34 cellular contexts compared by ENCODE assay signal in genomic region chr4:68883870-68884269, GRCh38.
"Had no signal": no experiment of that assay in that cellular context is flagged by ENCODE, and none has a peak within 500 bp of the region (broad histone marks: within the 10 kb centered on the region; RNA-seq: fewer than 3 reads in every experiment).

No MANE protein-coding gene starts in this region.

- DNase-seq: activated B cell treated with CpG ODN at 0.5 μM for 24 hours; activated CD4-positive, alpha-beta memory T cell treated with anti-CD3 and anti-CD28 coated beads for 36 hours; activated CD4-positive, alpha-beta T cell treated with anti-CD3 and anti-CD28 coated beads, Interleukin-2, amount 10 ng/mL, durations not matched to agents 24 days and 14 days; activated CD8-positive, alpha-beta memory T cell treated with anti-CD3 and anti-CD28 coated beads, Interleukin-2, amount 10 ng/mL, durations not matched to agents 7 days and 5 days; activated CD8-positive, alpha-beta memory T cell treated with anti-CD3 and anti-CD28 coated beads, Interleukin-2, amount 50 U/mL, for 4 hours; activated CD8-positive, alpha-beta T cell treated with anti-CD3 and anti-CD28 coated beads, Interleukin-2, amount 10 ng/mL, durations not matched to agents 7 days and 5 days; activated effector memory CD4-positive, alpha-beta T cell treated with anti-CD3 and anti-CD28 coated beads, Interleukin-2, amount 50 U/mL, for 16 hours; activated naive CD4-positive, alpha-beta T cell treated with anti-CD3 and anti-CD28 coated beads, Interleukin-2, amount 10 ng/mL, durations not matched to agents 7 days and 5 days; activated naive CD8-positive, alpha-beta T cell treated with anti-CD3 and anti-CD28 coated beads, Interleukin-2, amount 10 ng/mL, durations not matched to agents 7 days and 5 days; activated T-cell treated with anti-CD3 and anti-CD28 coated beads, Interleukin-2, amount 50 U/mL, for 1 hour; activated T-cell treated with anti-CD3 and anti-CD28 coated beads, Interleukin-2, amount 50 U/mL, for 48 hours; amniotic stem cell; anterior cingulate cortex; brain microvascular endothelial cell; caudate nucleus; cortex of kidney; dermis blood vessel endothelial cell; effector CD4-positive, alpha-beta T cell; effector memory CD8-positive, alpha-beta T cell; esophagus squamous epithelium; foreskin melanocyte; heart right ventricle; T-helper 1 cell; T-helper 17 cell; T1000; WERI-Rb-1 had no signal

- H3K27ac ChIP-seq: brain microvascular endothelial cell, esophagus squamous epithelium, gastroesophageal sphincter, heart right ventricle, WERI-Rb-1 had no signal

- H3K9me3 ChIP-seq: esophagus squamous epithelium, gastroesophageal sphincter, heart right ventricle had no signal

- ATAC-seq: activated CD4-positive, CD25-positive, alpha-beta regulatory T cell treated with anti-CD3 and anti-CD28 coated beads, Interleukin-2, amount 50 U/mL, for 24 hours; activated CD8-positive, alpha-beta memory T cell treated with anti-CD3 and anti-CD28 coated beads, Interleukin-2, amount 10 ng/mL, durations not matched to agents 7 days and 5 days; activated CD8-positive, alpha-beta T cell treated with anti-CD3 and anti-CD28 coated beads, Interleukin-2, amount 10 ng/mL, durations not matched to agents 7 days and 5 days; activated naive CD4-positive, alpha-beta T cell treated with anti-CD3 and anti-CD28 coated beads, Interleukin-2, amount 50 U/mL, for 72 hours; effector memory CD8-positive, alpha-beta T cell; gastroesophageal sphincter; heart right ventricle; T-helper 17 cell had no signal

- H3K4me3 ChIP-seq: esophagus squamous epithelium, gastroesophageal sphincter, heart right ventricle had no signal

- H3K9me3 Mint-ChIP-seq: activated B cell treated with CpG ODN at 0.5 μM for 24 hours; activated CD4-positive, alpha-beta memory T cell treated with anti-CD3 and anti-CD28 coated beads for 36 hours; activated CD4-positive, alpha-beta T cell treated with anti-CD3 and anti-CD28 coated beads, Interleukin-2, amount 10 ng/mL, durations not matched to agents 24 days and 14 days; activated naive CD4-positive, alpha-beta T cell treated with anti-CD3 and anti-CD28 coated beads, Interleukin-2, amount 10 ng/mL, durations not matched to agents 7 days and 5 days; activated naive CD4-positive, alpha-beta T cell treated with anti-CD3 and anti-CD28 coated beads, Interleukin-2, amount 50 U/mL, for 72 hours; activated naive CD8-positive, alpha-beta T cell treated with anti-CD3 and anti-CD28 coated beads, Interleukin-2, amount 10 ng/mL, durations not matched to agents 7 days and 5 days; activated T-helper 1 cell treated with anti-CD3 and anti-CD28 coated beads, Interleukin-12 subunit alpha, Interleukin-12 subunit beta, Interleukin-2, Interleukin-4 antibody, amounts not matched to agents 30 ng/mL and 10 ng/mL and 1 ng/mL, durations not matched to agents 14 hours and 24 hours and 36 hours; activated T-helper 2 cell treated with anti-CD3 and anti-CD28 coated beads, Interferon-gamma antibody, Interleukin-2, Interleukin-4, amounts not matched to agents 10 μg/mL and 5 μg/mL and 100 μg/mL, durations not matched to agents 14 hours and 24 hours and 36 hours; effector memory CD8-positive, alpha-beta T cell; T-helper 2 cell treated with Interferon-gamma antibody and Interleukin-4, amounts not matched to agents 5 μg/mL and 100 μg/mL, for 36 hours had no signal

- H3K36me3 ChIP-seq: brain microvascular endothelial cell, esophagus squamous epithelium, gastroesophageal sphincter, heart right ventricle, WERI-Rb-1 had no signal

- H3K4me1 Mint-ChIP-seq: activated B cell treated with CpG ODN at 0.5 μM for 24 hours; activated CD4-positive, alpha-beta T cell treated with anti-CD3 and anti-CD28 coated beads, Interleukin-2, amount 10 ng/mL, durations not matched to agents 24 days and 14 days; activated CD8-positive, alpha-beta memory T cell treated with anti-CD3 and anti-CD28 coated beads, Interleukin-2, amount 10 ng/mL, durations not matched to agents 7 days and 5 days; activated naive CD4-positive, alpha-beta T cell treated with anti-CD3 and anti-CD28 coated beads, Interleukin-2, amount 10 ng/mL, durations not matched to agents 7 days and 5 days; activated naive CD8-positive, alpha-beta T cell treated with anti-CD3 and anti-CD28 coated beads, Interleukin-2, amount 10 ng/mL, durations not matched to agents 7 days and 5 days; T-helper 17 cell had no signal

- FAIRE-seq: astrocyte, bronchial epithelial cell had no signal

- H3K27me3 Mint-ChIP-seq: activated B cell treated with CpG ODN at 0.5 μM for 24 hours; activated CD4-positive, alpha-beta memory T cell treated with anti-CD3 and anti-CD28 coated beads for 36 hours; activated CD4-positive, alpha-beta T cell treated with anti-CD3 and anti-CD28 coated beads, Interleukin-2, amount 10 ng/mL, durations not matched to agents 24 days and 14 days; activated CD8-positive, alpha-beta memory T cell treated with anti-CD3 and anti-CD28 coated beads, Interleukin-2, amount 10 ng/mL, durations not matched to agents 7 days and 5 days; activated naive CD4-positive, alpha-beta T cell treated with anti-CD3 and anti-CD28 coated beads, Interleukin-2, amount 10 ng/mL, durations not matched to agents 7 days and 5 days; activated naive CD8-positive, alpha-beta T cell treated with anti-CD3 and anti-CD28 coated beads, Interleukin-2, amount 10 ng/mL, durations not matched to agents 7 days and 5 days; effector memory CD8-positive, alpha-beta T cell; T-helper 17 cell had no signal

- H3K4me1 ChIP-seq: gastroesophageal sphincter, heart right ventricle had no signal

- H3K27me3 ChIP-seq: brain microvascular endothelial cell, esophagus squamous epithelium, gastroesophageal sphincter, heart right ventricle had no signal

- H3K4me3 Mint-ChIP-seq: activated B cell treated with CpG ODN at 0.5 μM for 24 hours; activated CD4-positive, alpha-beta memory T cell treated with anti-CD3 and anti-CD28 coated beads for 36 hours; activated CD4-positive, alpha-beta T cell treated with anti-CD3 and anti-CD28 coated beads, Interleukin-2, amount 10 ng/mL, durations not matched to agents 24 days and 14 days; activated CD8-positive, alpha-beta memory T cell treated with anti-CD3 and anti-CD28 coated beads, Interleukin-2, amount 10 ng/mL, durations not matched to agents 7 days and 5 days; activated CD8-positive, alpha-beta T cell treated with anti-CD3 and anti-CD28 coated beads, Interleukin-2, amount 10 ng/mL, durations not matched to agents 7 days and 5 days; activated naive CD4-positive, alpha-beta T cell treated with anti-CD3 and anti-CD28 coated beads, Interleukin-2, amount 10 ng/mL, durations not matched to agents 7 days and 5 days; activated naive CD8-positive, alpha-beta T cell treated with anti-CD3 and anti-CD28 coated beads, Interleukin-2, amount 10 ng/mL, durations not matched to agents 7 days and 5 days; activated T-helper 1 cell treated with anti-CD3 and anti-CD28 coated beads, Interleukin-12 subunit alpha, Interleukin-12 subunit beta, Interleukin-2, Interleukin-4 antibody, amounts not matched to agents 30 ng/mL and 10 ng/mL and 1 ng/mL, durations not matched to agents 14 hours and 24 hours and 36 hours; effector memory CD8-positive, alpha-beta T cell; T-helper 17 cell; T-helper 2 cell treated with Interferon-gamma antibody and Interleukin-4, amounts not matched to agents 5 μg/mL and 100 μg/mL, for 36 hours had no signal

- H3K27ac Mint-ChIP-seq: activated B cell treated with CpG ODN at 0.5 μM for 24 hours; activated CD4-positive, alpha-beta memory T cell treated with anti-CD3 and anti-CD28 coated beads for 36 hours; activated CD4-positive, alpha-beta T cell treated with anti-CD3 and anti-CD28 coated beads, Interleukin-2, amount 10 ng/mL, durations not matched to agents 24 days and 14 days; activated CD8-positive, alpha-beta memory T cell treated with anti-CD3 and anti-CD28 coated beads, Interleukin-2, amount 10 ng/mL, durations not matched to agents 7 days and 5 days; activated CD8-positive, alpha-beta T cell treated with anti-CD3 and anti-CD28 coated beads, Interleukin-2, amount 10 ng/mL, durations not matched to agents 7 days and 5 days; activated naive CD4-positive, alpha-beta T cell treated with anti-CD3 and anti-CD28 coated beads, Interleukin-2, amount 10 ng/mL, durations not matched to agents 7 days and 5 days; activated naive CD4-positive, alpha-beta T cell treated with anti-CD3 and anti-CD28 coated beads, Interleukin-2, amount 50 U/mL, for 72 hours; activated naive CD8-positive, alpha-beta T cell treated with anti-CD3 and anti-CD28 coated beads, Interleukin-2, amount 10 ng/mL, durations not matched to agents 7 days and 5 days; activated T-helper 1 cell treated with anti-CD3 and anti-CD28 coated beads, Interleukin-12 subunit alpha, Interleukin-12 subunit beta, Interleukin-2, Interleukin-4 antibody, amounts not matched to agents 30 ng/mL and 10 ng/mL and 1 ng/mL, durations not matched to agents 14 hours and 24 hours and 36 hours; activated T-helper 2 cell treated with anti-CD3 and anti-CD28 coated beads, Interferon-gamma antibody, Interleukin-2, Interleukin-4, amounts not matched to agents 10 μg/mL and 5 μg/mL and 100 μg/mL, durations not matched to agents 14 hours and 24 hours and 36 hours; effector memory CD8-positive, alpha-beta T cell; T-helper 17 cell; T-helper 2 cell treated with Interferon-gamma antibody and Interleukin-4, amounts not matched to agents 5 μg/mL and 100 μg/mL, for 36 hours had no signal

- H3K36me3 Mint-ChIP-seq: activated CD4-positive, alpha-beta memory T cell treated with anti-CD3 and anti-CD28 coated beads for 36 hours; activated CD8-positive, alpha-beta memory T cell treated with anti-CD3 and anti-CD28 coated beads, Interleukin-2, amount 10 ng/mL, durations not matched to agents 7 days and 5 days; activated naive CD4-positive, alpha-beta T cell treated with anti-CD3 and anti-CD28 coated beads, Interleukin-2, amount 10 ng/mL, durations not matched to agents 7 days and 5 days; activated naive CD4-positive, alpha-beta T cell treated with anti-CD3 and anti-CD28 coated beads, Interleukin-2, amount 50 U/mL, for 72 hours; activated naive CD8-positive, alpha-beta T cell treated with anti-CD3 and anti-CD28 coated beads, Interleukin-2, amount 10 ng/mL, durations not matched to agents 7 days and 5 days had no signal
